In the genomic region with DNA sequence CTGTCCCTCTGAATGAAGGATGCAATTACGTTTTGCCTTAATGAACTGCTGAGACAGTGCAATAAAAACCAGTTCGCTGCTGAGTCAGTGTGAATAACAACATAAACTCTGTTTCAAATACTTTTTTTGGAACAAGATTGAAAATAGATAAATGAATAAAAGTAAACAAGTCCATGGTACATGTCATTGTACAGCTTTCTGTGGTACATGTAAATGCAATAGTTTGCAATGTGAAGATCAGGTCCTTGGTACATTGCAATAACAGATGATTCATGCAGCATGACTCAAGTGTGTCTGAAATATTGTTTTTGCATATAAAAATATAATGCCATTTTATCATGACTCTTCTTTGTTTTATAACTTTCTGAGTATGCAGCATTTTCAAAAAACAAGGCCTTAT, we compare ENCODE assay signal across 18 cellular contexts.
DNase-seq lines count a peak whose midpoint lies in the region; ATAC-seq, FAIRE-seq and TF ChIP-seq lines count a peak whose summit lies in the region.
"Had no signal": no experiment of that assay in that cellular context is flagged by ENCODE, and none has a peak within 500 bp of the region (broad histone marks: within the 10 kb centered on the region; RNA-seq: fewer than 3 reads in every experiment).

No MANE protein-coding gene starts in this region.

- peaks cover 2% of the 10 kb centered on the region for H3K36me3 ChIP-seq in mammary epithelial cell (ENCODE audit: insufficient read depth, low read length)
- H3K36me3 ChIP-seq in keratinocyte (ENCODE audit: control insufficient read depth in 2 of 2, extremely low read depth in 1 of 2, insufficient read depth in 2 of 2, low read length in 2 of 2), result no peaks in the 10 kb centered on the region
- no peaks in the 10 kb centered on the region for H3K36me3 ChIP-seq in H7 (replicated peaks; ENCODE audit: control insufficient read depth, insufficient read depth, low read length)
- H3K36me3 ChIP-seq: tibial nerve had no signal

- H3K27me3 ChIP-seq in mammary epithelial cell (ENCODE audit: insufficient read depth, low read length) (no peaks in the 10 kb centered on the region), keratinocyte (ENCODE audit: control insufficient read depth, extremely low read depth, insufficient read depth, low read length) (no peaks in the 10 kb centered on the region), H7 (ENCODE audit: control insufficient read depth, insufficient read depth, low read length) (no peaks in the 10 kb centered on the region)
- H3K27me3 ChIP-seq: tibial nerve had no signal

- H3K4me3 ChIP-seq in mammary epithelial cell (replicated peaks in 1 of 3; ENCODE audit: insufficient read depth in 1 of 3, low read depth in 2 of 3, low read length in 3 of 3) (no peak overlapping the region), keratinocyte (ENCODE audit: control insufficient read depth in 2 of 3, extremely low read depth in 1 of 3, insufficient read depth in 2 of 3, low read depth in 1 of 3, low read length in 3 of 3) (no peak overlapping the region), H7 (ENCODE audit: insufficient read depth, low read depth, low read length) (no peak overlapping the region)
- H3K4me3 ChIP-seq: tibial nerve had no signal

- dilution Hi-C loops in mammary epithelial cell (cut with HindIII; ENCODE audit: low sequenced_read_pairs) (no loop called here), keratinocyte (cut with MboI; ENCODE audit: extremely low pct_ligation_motif_present, low sequenced_read_pairs) (no loop called here)

- BruUV-seq in mammary epithelial cell (replicated peaks; lab: Mats Ljungman, UMichigan), result no TSS peak

- WGBS in mammary epithelial cell (ENCODE audit: low coverage, missing lambda C conversion rate), result 60% methylated on average over 2 of the region's 2 CpGs

- intact Hi-C loops in mammary epithelial cell (cut with micrococcal nuclease), result no loop called here

- in situ Hi-C loops in mammary epithelial cell (cut with MboI; ENCODE audit: low sequenced_read_pairs in 2 of 2), result no loop called here

- H3K79me2 ChIP-seq in mammary epithelial cell (ENCODE audit: insufficient read depth, low read length), result no peaks in the 10 kb centered on the region
- no peaks in the 10 kb centered on the region for H3K79me2 ChIP-seq in keratinocyte (ENCODE audit: control insufficient read depth, insufficient read depth, low read length)
- H3K79me2 ChIP-seq: parathyroid adenoma had no signal

- TF ChIP-seq CTCF in mammary epithelial cell (conservative IDR thresholded peaks at IDR 0.05 in 1 of 2, IDR thresholded peaks at IDR 0.05 in 1 of 2; ENCODE audit: extremely low read depth in 1 of 2, insufficient read depth in 1 of 2, low read depth in 1 of 2, low read length in 2 of 2), result no peak
- no peak for TF ChIP-seq CTCF in keratinocyte (optimal IDR thresholded peaks at IDR 0.05 in 1 of 3, IDR thresholded peaks at IDR 0.05 in 1 of 3, conservative IDR thresholded peaks at IDR 0.05 in 1 of 3; ENCODE audit: extremely low read depth in 1 of 3, insufficient read depth in 2 of 3, low read length in 3 of 3)

- H3K9ac ChIP-seq in mammary epithelial cell (ENCODE audit: insufficient read depth, low read length) (no peak overlapping the region), keratinocyte (ENCODE audit: control insufficient read depth, extremely low read depth, insufficient read depth, low read length) (no peak overlapping the region)
- H3K9ac ChIP-seq: KMS-11, parathyroid adenoma had no signal

- no peaks in the 10 kb centered on the region for H3K9me1 ChIP-seq in keratinocyte (ENCODE audit: control insufficient read depth, extremely low read depth, insufficient read depth, low read length)

- CTCF ChIA-PET in mammary epithelial cell (lab: Charles Lee; ENCODE audit: low non-redundant PET), result no interaction called here

- no peak for FAIRE-seq in keratinocyte (lab: Jason Lieb, UNC)

- H2AFZ ChIP-seq in mammary epithelial cell (ENCODE audit: low read depth, low read length) (no peak overlapping the region), keratinocyte (ENCODE audit: control insufficient read depth, low read length) (no peak overlapping the region)
- H2AFZ ChIP-seq: parathyroid adenoma had no signal

- no peaks in the 10 kb centered on the region for H3K4me1 ChIP-seq in mammary epithelial cell (ENCODE audit: insufficient read depth, low read length)
- no peaks in the 10 kb centered on the region for H3K4me1 ChIP-seq in keratinocyte (ENCODE audit: control insufficient read depth, extremely low read depth, insufficient read depth, low read length)
- H3K4me1 ChIP-seq: parathyroid adenoma, tibial nerve had no signal

- H3K9me3 ChIP-seq in mammary epithelial cell (replicated peaks; ENCODE audit: insufficient read depth, low read length) (no peaks in the 10 kb centered on the region), keratinocyte (ENCODE audit: control insufficient read depth, low read depth, low read length) (no peaks in the 10 kb centered on the region)
- H3K9me3 ChIP-seq: tibial nerve had no signal

- no peak overlapping the region for H3K27ac ChIP-seq in mammary epithelial cell (ENCODE audit: insufficient read depth, low read depth, low read length)
- H3K27ac ChIP-seq in keratinocyte (ENCODE audit: control insufficient read depth, insufficient read depth, low read length), result peak overlapping the region; percentile 57
- H3K27ac ChIP-seq: KMS-11, parathyroid adenoma, tibial nerve had no signal

- H3K4me2 ChIP-seq in mammary epithelial cell (ENCODE audit: insufficient read depth, low read depth, low read length) (no peak overlapping the region), keratinocyte (ENCODE audit: control insufficient read depth, extremely low read depth, insufficient read depth, low read depth, low read length) (no peak overlapping the region)
- H3K4me2 ChIP-seq: KMS-11 had no signal

- H4K20me1 ChIP-seq in mammary epithelial cell (ENCODE audit: insufficient read depth, low read length) (no peaks in the 10 kb centered on the region), keratinocyte (ENCODE audit: control insufficient read depth, extremely low read depth, insufficient read depth, low read length) (no peaks in the 10 kb centered on the region)

- no peak for ATAC-seq in HG02571 (IDR thresholded peaks at IDR 0.05; ENCODE audit: unreplicated experiment)
- no peak for ATAC-seq in HG03439 (IDR thresholded peaks at IDR 0.05; ENCODE audit: unreplicated experiment)
- ATAC-seq: activated CD8-positive, alpha-beta T cell treated with anti-CD3 and anti-CD28 coated beads, Interleukin-2, amount 10 ng/mL, durations not matched to agents 7 days and 5 days had no signal

- DNase-seq in AG08396 (ENCODE audit: low spot score), result peak; percentile 25
- peak; percentile 41 for DNase-seq in HT1080 (ENCODE audit: low read depth)
- peak; percentile 67 for DNase-seq in mammary epithelial cell
- DNase-seq in keratinocyte (ENCODE audit: low read depth, low spot score), result no peak
- no peak for DNase-seq in H7
- DNase-seq in RPMI8226, result no peak
- DNase-seq: activated CD8-positive, alpha-beta T cell treated with anti-CD3 and anti-CD28 coated beads, Interleukin-2, amount 10 ng/mL, durations not matched to agents 7 days and 5 days; activated effector memory CD4-positive, alpha-beta T cell treated with Interleukin-2 at 50 U/mL for 16 hours; caudate nucleus; DND-41; midbrain; NCI-H187 treated with DMSO at 0.1 percent for 48 hours; SIG-M5 had no signal

Comparison
In these comparisons a context has a peak if more than half of its experiments do, and no peak if none do; other contexts are left out.
1. DNase-seq: peak in AG08396 (single experiment), HT1080 (single experiment) and mammary epithelial cell (single experiment); none in keratinocyte (single experiment), H7 (single experiment) and RPMI8226 (single experiment).